ENCODE assay signal across 19 cellular contexts in genomic region chr21:39681845-39682244, GRCh38.
DNase-seq lines count a peak whose midpoint lies in the region; TF ChIP-seq lines count a peak whose summit lies in the region.
"Had no signal": no experiment of that assay in that cellular context is flagged by ENCODE, and none has a peak within 500 bp of the region (broad histone marks: within the 10 kb centered on the region; RNA-seq: fewer than 3 reads in every experiment).

No MANE protein-coding gene starts in this region.

- peak overlapping the region; percentile 4 for H3K27ac Mint-ChIP-seq in mesothelial cell of epicardium
- H3K27ac Mint-ChIP-seq: activated B cell treated with CpG ODN at 0.5 μM for 24 hours; immature natural killer cell; stimulated activated memory B cell treated with anti-CD40 and anti-IgM and Interleukin-4, amounts not matched to agents 10 μg/mL and 1 μg/mL and 100 μg/mL, for 72 hours had no signal

- H3K4me2 ChIP-seq in SK-N-SH: no peak overlapping the region

- in situ Hi-C loops in HAP-1 (cut with MboI; ENCODE audit: low sequenced_read_pairs): no loop called here
- in situ Hi-C loops in KBM-7 (cut with MboI; ENCODE audit: low pct_unique_long_range_greater_than_20kb, low sequenced_read_pairs): no loop called here

- POLR2A ChIA-PET in SK-N-SH (lab: Yijun Ruan, JAX): no interaction called here

- peaks cover 9% of the 10 kb centered on the region for H3K36me3 Mint-ChIP-seq in mesothelial cell of epicardium
- H3K36me3 Mint-ChIP-seq: immature natural killer cell; stimulated activated memory B cell treated with anti-CD40 and anti-IgM and Interleukin-4, amounts not matched to agents 10 μg/mL and 1 μg/mL and 100 μg/mL, for 72 hours had no signal

- H3F3A ChIP-seq in SK-N-SH (replicated peaks; ENCODE audit: insufficient read depth): no peaks in the 10 kb centered on the region

- H3K4me3 ChIP-seq in epithelial cell of proximal tubule (ENCODE audit: low read depth, low read length) (no peak overlapping the region), HAP-1 (no peak overlapping the region), SK-N-SH (ENCODE audit: low read depth in 2 of 2, low read length in 1 of 2) (no peak overlapping the region)
- H3K4me3 ChIP-seq: gastroesophageal sphincter, K562 had no signal

- peaks cover 9% of the 10 kb centered on the region for H3K4me1 Mint-ChIP-seq in mesothelial cell of epicardium
- H3K4me1 Mint-ChIP-seq: activated B cell treated with CpG ODN at 0.5 μM for 24 hours; immature natural killer cell; stimulated activated memory B cell treated with anti-CD40 and anti-IgM and Interleukin-4, amounts not matched to agents 10 μg/mL and 1 μg/mL and 100 μg/mL, for 72 hours had no signal

- TF ChIP-seq EP300 in SK-N-SH (IDR thresholded peaks at IDR 0.05; ENCODE audit: borderline replicate concordance in 1 of 2, low read depth in 1 of 2, low read length in 1 of 2): no peak

- no peak overlapping the region for H3K4me3 Mint-ChIP-seq in mesothelial cell of epicardium
- H3K4me3 Mint-ChIP-seq: activated B cell treated with CpG ODN at 0.5 μM for 24 hours; immature natural killer cell; stimulated activated memory B cell treated with anti-CD40 and anti-IgM and Interleukin-4, amounts not matched to agents 10 μg/mL and 1 μg/mL and 100 μg/mL, for 72 hours had no signal

- H4K20me1 ChIP-seq in SK-N-SH (ENCODE audit: insufficient read depth): no peaks in the 10 kb centered on the region

- no peak overlapping the region for H3K9ac ChIP-seq in SK-N-SH

- no peaks in the 10 kb centered on the region for H3K27me3 Mint-ChIP-seq in mesothelial cell of epicardium (ENCODE audit: low read depth)
- H3K27me3 Mint-ChIP-seq: activated B cell treated with CpG ODN at 0.5 μM for 24 hours; stimulated activated memory B cell treated with anti-CD40 and anti-IgM and Interleukin-4, amounts not matched to agents 10 μg/mL and 1 μg/mL and 100 μg/mL, for 72 hours had no signal

- H3K27ac ChIP-seq in SK-N-SH (ENCODE audit: low read depth in 2 of 2, low read length in 1 of 2): 0 out of 4 replicates have a peak overlapping the region, but pooled peaks of 1 of the 2 experiments have one; percentile 8
- H3K27ac ChIP-seq: gastroesophageal sphincter, RWPE1 had no signal

- no peaks in the 10 kb centered on the region for H3K9me2 ChIP-seq in SK-N-SH

- H3K27me3 ChIP-seq in HAP-1 (ENCODE audit: low read depth) (no peaks in the 10 kb centered on the region), SK-N-SH (ENCODE audit: insufficient read depth) (no peaks in the 10 kb centered on the region)
- H3K27me3 ChIP-seq: gastroesophageal sphincter had no signal

- 49% methylated on average over 2 of the region's 2 CpGs for WGBS in SK-N-SH (ENCODE audit: low lambda C conversion rate)

- no peak for TF ChIP-seq CTCF in AG09319 (IDR thresholded peaks at IDR 0.05; ENCODE audit: low read depth, low read length)
- no peak for TF ChIP-seq CTCF in epithelial cell of proximal tubule (conservative IDR thresholded peaks at IDR 0.05; ENCODE audit: low read depth, low read length)
- no peak for TF ChIP-seq CTCF in mesothelial cell of epicardium (IDR thresholded peaks at IDR 0.05; ENCODE audit: unreplicated experiment)
- no peak for TF ChIP-seq CTCF in SK-N-SH (IDR thresholded peaks at IDR 0.05)

- H3K9me3 ChIP-seq in HAP-1 (0 out of 2 replicates have a peak, but pooled peaks cover 2% of the 10 kb centered on the region), SK-N-SH (no peaks in the 10 kb centered on the region)
- H3K9me3 ChIP-seq: gastroesophageal sphincter had no signal

- H3K79me2 ChIP-seq in SK-N-SH (ENCODE audit: insufficient read depth): no peaks in the 10 kb centered on the region

- no peak for TF ChIP-seq RAD21 in SK-N-SH (IDR thresholded peaks at IDR 0.05; ENCODE audit: low read length)

- DNase-seq in AG09319 (ENCODE audit: extremely low read depth, low read depth) (peak; percentile 20), MV-4-11 (lab: John Stamatoyannopoulos, UW) (peak; percentile 21), epithelial cell of proximal tubule (ENCODE audit: low read depth) (peak; percentile 52), mesothelial cell of epicardium (ENCODE audit: low spot score in 2 of 2, unreplicated experiment in 2 of 2) (no peak), HAP-1 (ENCODE audit: low spot score in 2 of 2) (no peak), KBM-7 (no peak), SK-N-SH (no peak)
- DNase-seq in activated T-cell treated with anti-CD3 and anti-CD28 coated beads, Interleukin-2, amount 50 U/mL, for 48 hours: no peak
- DNase-seq: activated B cell treated with CpG ODN at 0.5 μM for 24 hours, aorta, COR-L47, GDM1, HCEC 1CT, immature natural killer cell, NCI-H1417 treated with DMSO at 0.1 percent for 48 hours had no signal

- CTCF ChIA-PET in SK-N-SH (lab: Yijun Ruan, JAX): interaction anchor here (2.0 kb wide), 1 partner anchor 24 kb away, joined by 4 read pairs; no protein-coding TSS in a partner anchor

- H3K36me3 ChIP-seq in HAP-1 (replicated peaks): no peaks in the 10 kb centered on the region
- H3K36me3 ChIP-seq in SK-N-SH (replicated peaks in 1 of 2; ENCODE audit: control insufficient read depth in 1 of 2, insufficient read depth in 2 of 2, low read length in 1 of 2): no peaks in the 10 kb centered on the region
- H3K36me3 ChIP-seq: gastroesophageal sphincter had no signal

- H2AFZ ChIP-seq in SK-N-SH (ENCODE audit: low read depth): no peak overlapping the region

- H3K9me3 Mint-ChIP-seq in mesothelial cell of epicardium: peaks cover 27% of the 10 kb centered on the region

- H3K4me1 ChIP-seq in HAP-1: no peaks in the 10 kb centered on the region
- peaks cover 0 to 5% of the 10 kb centered on the region in 2 experiments; a peak in 1 of 4 replicates for H3K4me1 ChIP-seq in SK-N-SH (ENCODE audit: control insufficient read depth in 1 of 2, insufficient read depth in 2 of 2, low read depth in 1 of 2, low read length in 1 of 2)

TF ChIP-seq in SK-N-SH, 30 proteins besides CTCF, POLR2A, EP300 and RAD21 (continues in another document):
- TF ChIP-seq SIN3A (IDR thresholded peaks at IDR 0.05; ENCODE audit: borderline replicate concordance, low read depth, low read length): no peak
- TF ChIP-seq NRF1 (IDR thresholded peaks at IDR 0.05; ENCODE audit: low read depth, low read length): no peak
- TF ChIP-seq ELF1 (IDR thresholded peaks at IDR 0.05): no peak
- TF ChIP-seq, protein P1, sequence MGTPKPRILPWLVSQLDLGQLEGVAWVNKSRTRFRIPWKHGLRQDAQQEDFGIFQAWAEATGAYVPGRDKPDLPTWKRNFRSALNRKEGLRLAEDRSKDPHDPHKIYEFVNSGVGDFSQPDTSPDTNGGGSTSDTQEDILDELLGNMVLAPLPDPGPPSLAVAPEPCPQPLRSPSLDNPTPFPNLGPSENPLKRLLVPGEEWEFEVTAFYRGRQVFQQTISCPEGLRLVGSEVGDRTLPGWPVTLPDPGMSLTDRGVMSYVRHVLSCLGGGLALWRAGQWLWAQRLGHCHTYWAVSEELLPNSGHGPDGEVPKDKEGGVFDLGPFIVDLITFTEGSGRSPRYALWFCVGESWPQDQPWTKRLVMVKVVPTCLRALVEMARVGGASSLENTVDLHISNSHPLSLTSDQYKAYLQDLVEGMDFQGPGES (IDR thresholded peaks at IDR 0.05; ENCODE audit: low read depth, low read length): no peak
- TF ChIP-seq YY1 (IDR thresholded peaks at IDR 0.05; ENCODE audit: low read depth): no peak
- no peak for TF ChIP-seq TAF1 (IDR thresholded peaks at IDR 0.05; ENCODE audit: borderline replicate concordance, low read depth, low read length)
- TF ChIP-seq RXRA (IDR thresholded peaks at IDR 0.05; ENCODE audit: borderline replicate concordance, low read depth): no peak
- TF ChIP-seq REST (IDR thresholded peaks at IDR 0.05; ENCODE audit: low read depth, low read length): no peak
- TF ChIP-seq, protein P2, sequence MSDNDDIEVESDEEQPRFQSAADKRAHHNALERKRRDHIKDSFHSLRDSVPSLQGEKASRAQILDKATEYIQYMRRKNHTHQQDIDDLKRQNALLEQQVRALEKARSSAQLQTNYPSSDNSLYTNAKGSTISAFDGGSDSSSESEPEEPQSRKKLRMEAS (IDR thresholded peaks at IDR 0.05; ENCODE audit: low read depth): no peak

Comparison
In these comparisons a context has a peak if more than half of its experiments do, and no peak if none do; other contexts are left out.
1. DNase-seq: peak in AG09319 (single experiment), MV-4-11 (single experiment) and epithelial cell of proximal tubule (single experiment); none in mesothelial cell of epicardium (0 of 2), HAP-1 (0 of 2), KBM-7 (single experiment), SK-N-SH (single experiment) and activated T-cell treated with anti-CD3 and anti-CD28 coated beads, Interleukin-2, amount 50 U/mL, for 48 hours (0 of 2).